19 cellular contexts compared by ENCODE assay signal in genomic region chr1:156180471-156180870, GRCh38. TPM values are rescaled to one million over a fixed set of nuclear protein-coding genes. Genes with fewer than 3 reads are reported as not detected.
A peak's percentile ranks its signal among the peaks of the same experiment; 100 is the strongest.
DNase-seq lines count a peak whose midpoint lies in the region; TF ChIP-seq lines count a peak whose summit lies in the region.
"Had no signal": no experiment of that assay in that cellular context is flagged by ENCODE, and none has a peak within 500 bp of the region (broad histone marks: within the 10 kb centered on the region; RNA-seq: fewer than 3 reads in every experiment).

No MANE protein-coding gene starts in this region.

- no peak overlapping the region for H3K4me3 Mint-ChIP-seq in MCF 10A (ENCODE audit: unreplicated experiment)
- H3K4me3 Mint-ChIP-seq: CD14-positive monocyte had no signal

- no peak overlapping the region for H2BK120ac ChIP-seq in neuronal stem cell (ENCODE audit: low read depth, low read length)

- no peaks in the 10 kb centered on the region for H3K79me1 ChIP-seq in neuronal stem cell (ENCODE audit: low read depth, low read length)

- H3K36me3 ChIP-seq in ES-I3 (ENCODE audit: insufficient read depth, low read length) (no peaks in the 10 kb centered on the region; the same call in 1 of the 2 replicates), HUES64 (ENCODE audit: insufficient read depth, low read length) (no peaks in the 10 kb centered on the region; the same call in 1 of the 2 replicates), neuronal stem cell (replicated peaks in 1 of 2; ENCODE audit: control insufficient read depth in 2 of 2, insufficient read depth in 2 of 2, low read length in 2 of 2) (no peaks in the 10 kb centered on the region)
- H3K36me3 ChIP-seq: Peyer's patch, SJSA1 had no signal

- H3K9me3 Mint-ChIP-seq in MCF 10A (ENCODE audit: unreplicated experiment) = no peaks in the 10 kb centered on the region

- H3K4me1 Mint-ChIP-seq in MCF 10A (ENCODE audit: insufficient read depth, unreplicated experiment) = no peaks in the 10 kb centered on the region

- 89% methylated on average over 3 of the region's 3 CpGs for WGBS in HUES64
- no CpG with 5 or more reads among the region's 3 CpGs for WGBS in neuronal stem cell (ENCODE audit: extremely low coverage in 2 of 2, insufficient read length in 2 of 2, insufficient replicate concordance in 1 of 2), 2 donors

- no peak overlapping the region for H3K4ac ChIP-seq in neuronal stem cell (ENCODE audit: low read length)

- no peak overlapping the region for H4K8ac ChIP-seq in neuronal stem cell (ENCODE audit: low read depth, low read length)

- H3K27me3 Mint-ChIP-seq in MCF 10A (ENCODE audit: insufficient read depth, unreplicated experiment) = no peaks in the 10 kb centered on the region

- H3K4me1 ChIP-seq in ES-I3 (ENCODE audit: insufficient read depth, low read length) = peaks cover 24% of the 10 kb centered on the region
- peaks cover 34% of the 10 kb centered on the region for H3K4me1 ChIP-seq in HUES64 (ENCODE audit: insufficient read depth, low read length)
- H3K4me1 ChIP-seq in neuronal stem cell (ENCODE audit: control insufficient read depth in 2 of 2, insufficient read depth in 1 of 2, low read depth in 1 of 2, low read length in 2 of 2) = peaks cover 0 to 11% of the 10 kb centered on the region in 2 donors

- intact Hi-C loops in MCF 10A (cut with micrococcal nuclease) = no loop called here

- no peak overlapping the region for H3K14ac ChIP-seq in neuronal stem cell (ENCODE audit: low read length)

- CTCF ChIA-PET in MCF 10A (lab: Yijun Ruan, JAX) = interaction anchor here (0.6 to 1.0 kb wide), 4 partner anchors 13 to 469 kb away, joined by 3 to 5 read pairs (median 4); partner anchors contain the start of genes SLC25A44 and TMEM79

- no peak overlapping the region for H3K4me2 ChIP-seq in neuronal stem cell (ENCODE audit: insufficient read depth, low read length, poor library complexity, severe bottlenecking)

- H3K27ac ChIP-seq in HUES64 (ENCODE audit: low read depth, low read length) (peak overlapping the region; percentile 98), epithelial cell of prostate (peak overlapping the region; percentile 78), neuronal stem cell (replicated peaks; ENCODE audit: low read length) (no peak overlapping the region)
- H3K27ac ChIP-seq: GM23248, SJSA1 had no signal

- no TSS peak for BruUV-seq in MCF 10A (replicated peaks; lab: Mats Ljungman, UMichigan)

- no peaks in the 10 kb centered on the region for H3K27me3 ChIP-seq in HUES64 (ENCODE audit: insufficient read depth, low read length)
- peaks cover 0 to 10% (median 0%) of the 10 kb centered on the region in 3 experiments for H3K27me3 ChIP-seq in neuronal stem cell (ENCODE audit: control insufficient read depth in 3 of 3, insufficient read depth in 3 of 3, low read depth in 1 of 3, low read length in 3 of 3)
- H3K27me3 ChIP-seq: Peyer's patch, SJSA1 had no signal

- no peak overlapping the region for H2BK15ac ChIP-seq in neuronal stem cell (ENCODE audit: low read length)

- no peak overlapping the region for H2BK5ac ChIP-seq in neuronal stem cell (ENCODE audit: low read length)

- peak overlapping the region; percentile 63 for H2AK5ac ChIP-seq in neuronal stem cell (ENCODE audit: low read depth, low read length)

- DNase-seq in epithelial cell of prostate (ENCODE audit: low read depth, low spot score) = no peak
- no peak for DNase-seq in neuronal stem cell (ENCODE audit: low spot score)
- no peak for DNase-seq in anterior cingulate cortex (lab: John Stamatoyannopoulos, UW)
- no peak for DNase-seq in NCI-H2171 treated with DMSO at 0.1 percent for 48 hours (lab: John Stamatoyannopoulos, UW)
- DNase-seq in MCF 10A (ENCODE audit: unreplicated experiment) = no peak
- DNase-seq: DMS 273 treated with DMSO at 0.1 percent for 48 hours, DND-41, GDM1, GM23248, NCI-H1048, NCI-H1436, NCI-H1930, NCI-H345, NCI-H526 treated with DMSO at 0.1 percent for 48 hours, Peyer's patch had no signal

- H2AFZ ChIP-seq in neuronal stem cell (ENCODE audit: low read length) = no peak overlapping the region
- H2AFZ ChIP-seq: GM23248 had no signal

- H4K91ac ChIP-seq in neuronal stem cell (ENCODE audit: low read depth, low read length, poor library complexity) = no peak overlapping the region

- H3K36me3 Mint-ChIP-seq in MCF 10A (ENCODE audit: insufficient read depth, unreplicated experiment) = no peaks in the 10 kb centered on the region

- H3K9ac ChIP-seq in ES-I3 (ENCODE audit: low read depth, low read length) = peak overlapping the region; percentile 36; the same call in 1 of the 2 replicates
- H3K9ac ChIP-seq in HUES64 (ENCODE audit: low read depth, low read length) = peak overlapping the region; percentile 74
- H3K9ac ChIP-seq in neuronal stem cell (ENCODE audit: low read depth, low read length, poor library complexity) = no peak overlapping the region
- H3K9ac ChIP-seq: GM23248 had no signal

- H3K27ac Mint-ChIP-seq in MCF 10A (ENCODE audit: low read depth, unreplicated experiment) = no peak overlapping the region
- H3K27ac Mint-ChIP-seq: CD14-positive monocyte had no signal

- H3K23ac ChIP-seq in neuronal stem cell (ENCODE audit: low read depth, low read length, poor library complexity) = no peak overlapping the region

- H3K9me3 ChIP-seq in ES-I3 (ENCODE audit: control insufficient read depth, insufficient read depth, low read length) = no peaks in the 10 kb centered on the region
- no peaks in the 10 kb centered on the region for H3K9me3 ChIP-seq in HUES64 (ENCODE audit: insufficient read depth, low read depth, low read length)
- H3K9me3 ChIP-seq in neuronal stem cell (replicated peaks in 1 of 2; ENCODE audit: control insufficient read depth in 2 of 2, insufficient read depth in 1 of 2, low read depth in 1 of 2, low read length in 2 of 2) = peaks cover 0 to under 1% of the 10 kb centered on the region in 2 donors
- H3K9me3 ChIP-seq: Peyer's patch, SJSA1 had no signal

- no peak overlapping the region for H3K18ac ChIP-seq in neuronal stem cell (ENCODE audit: low read length)

- H3K4me3 ChIP-seq in HUES64 (ENCODE audit: low read length) = no peak overlapping the region
- no peak overlapping the region for H3K4me3 ChIP-seq in neuronal stem cell (ENCODE audit: low read length in 2 of 2)
- H3K4me3 ChIP-seq: GM23248, Peyer's patch, SJSA1 had no signal

- POLR2A ChIA-PET in MCF 10A (lab: Yijun Ruan, JAX) = interaction anchor here (0.6 kb wide), 1 partner anchor 15 kb away, joined by 3 read pairs; no protein-coding TSS in a partner anchor

- TF ChIP-seq CTCF in MCF 10A (IDR thresholded peaks at IDR 0.05; ENCODE audit: unreplicated experiment) = no peak

- H2BK12ac ChIP-seq in neuronal stem cell (ENCODE audit: low read length) = no peak overlapping the region

RNA-seq across cellular contexts. Expression of gene SLC25A44, which starts 13.4 kb away (rescaled TPM):
- polyA plus RNA-seq in HUES64 (2013, experiment 1 of 2) = 19.3 TPM
- polyA plus RNA-seq in HUES64 (2013, experiment 2 of 2) = 20.0 TPM
- polyA plus RNA-seq in neuronal stem cell (2013, experiment 1 of 2) = 10.9 TPM
- 11.6 TPM for polyA plus RNA-seq in neuronal stem cell (2013, experiment 2 of 2)
- total RNA-seq in MCF 10A (2022) = 28.7 and 32.3 TPM in 2 replicates

RNA-seq across cellular contexts. Expression of gene SEMA4A, which starts 27.1 kb away (rescaled TPM):
- 5.7 TPM for polyA plus RNA-seq in HUES64 (2013, experiment 1 of 2)
- 4.9 TPM for polyA plus RNA-seq in HUES64 (2013, experiment 2 of 2)
- polyA plus RNA-seq in neuronal stem cell (2013, experiment 1 of 2) = 4.4 TPM
- 4.5 TPM for polyA plus RNA-seq in neuronal stem cell (2013, experiment 2 of 2)
- 1.5 and 4.7 TPM in 2 replicates for total RNA-seq in MCF 10A (2022)

RNA-seq across cellular contexts. Expression of gene PMF1, which starts 32.3 kb away (rescaled TPM):
- 99.5 TPM for polyA plus RNA-seq in HUES64 (2013, experiment 1 of 2)
- polyA plus RNA-seq in HUES64 (2013, experiment 2 of 2) = 96.0 TPM
- polyA plus RNA-seq in neuronal stem cell (2013, experiment 1 of 2) = 103 TPM
- 100 TPM for polyA plus RNA-seq in neuronal stem cell (2013, experiment 2 of 2)
- 51.0 and 77.7 TPM in 2 replicates for total RNA-seq in MCF 10A (2022)
